ENCODE assay signal across 1 cellular context in genomic region chr15:101510212-101511197, GRCh38.
TF ChIP-seq lines count a peak whose summit lies in the region.

No MANE protein-coding gene starts in this region.

TF ChIP-seq in HepG2, 621 proteins besides CTCF, POLR2A, EP300 and RAD21:
- TF ChIP-seq PAXIP1 (CRISPR knock-in tag; conservative IDR thresholded peaks at IDR 0.05), result 0 out of 2 replicates have a peak, but pooled peaks have one; percentile 14
- no peak for TF ChIP-seq ZNF180 (CRISPR knock-in tag; IDR thresholded peaks at IDR 0.05; ENCODE audit: borderline replicate concordance, low read depth)
- TF ChIP-seq MEIS2 (CRISPR knock-in tag; IDR thresholded peaks at IDR 0.05), result no peak
- peak; percentile 53; the same call in 1 of the 2 replicates for TF ChIP-seq AHDC1 (CRISPR knock-in tag; IDR thresholded peaks at IDR 0.05; ENCODE audit: borderline replicate concordance)
- TF ChIP-seq ZNF510 (CRISPR knock-in tag; IDR thresholded peaks at IDR 0.05; ENCODE audit: low read depth), result 0 out of 2 replicates have a peak, but pooled peaks have one; percentile 42
- TF ChIP-seq SYNCRIP (IDR thresholded peaks at IDR 0.05; ENCODE audit: insufficient read depth, low read depth, low read length), result no peak
- peak; percentile 35; the same call in 1 of the 2 replicates for TF ChIP-seq FOXA3 (CRISPR knock-in tag; IDR thresholded peaks at IDR 0.05)
- no peak for TF ChIP-seq ZNF383 (CRISPR knock-in tag; IDR thresholded peaks at IDR 0.05; ENCODE audit: borderline replicate concordance)
- TF ChIP-seq DRAP1 (CRISPR knock-in tag; IDR thresholded peaks at IDR 0.05), result no peak
- TF ChIP-seq MAFF (IDR thresholded peaks at IDR 0.05; ENCODE audit: low read depth, low read length), result 0 out of 2 replicates have a peak, but pooled peaks have one; percentile 13
- no peak for TF ChIP-seq ZNF557 (CRISPR knock-in tag; IDR thresholded peaks at IDR 0.05)
- TF ChIP-seq ZNF318 (CRISPR knock-in tag; IDR thresholded peaks at IDR 0.05), result no peak
